Comparison of ENCODE assay signal across 9 cellular contexts in the genomic region with DNA sequence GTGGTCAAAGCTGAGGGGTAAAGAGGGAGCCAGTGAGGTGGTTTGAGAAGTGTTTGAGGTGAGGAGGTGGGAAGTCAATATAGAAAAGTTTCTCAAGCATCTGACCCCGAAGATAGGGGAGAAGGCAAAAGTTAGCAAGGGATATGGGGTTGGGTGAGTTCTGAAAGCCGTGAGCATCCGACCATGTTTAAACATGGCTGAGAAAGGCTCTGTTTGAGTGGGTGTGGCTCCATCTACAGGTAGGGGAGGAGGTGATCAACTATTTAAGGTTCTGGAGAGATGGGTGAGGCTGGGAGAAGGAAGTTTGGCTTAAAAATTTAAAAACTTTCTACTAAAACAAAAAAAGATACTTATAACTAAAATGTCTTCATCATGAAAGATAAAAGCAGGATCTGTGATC.
DNase-seq lines count a peak whose midpoint lies in the region; ATAC-seq and TF ChIP-seq lines count a peak whose summit lies in the region.
"Had no signal": no experiment of that assay in that cellular context is flagged by ENCODE, and none has a peak within 500 bp of the region (broad histone marks: within the 10 kb centered on the region; RNA-seq: fewer than 3 reads in every experiment).

No MANE protein-coding gene starts in this region.

- H3K36me3 ChIP-seq in BE2C: no peaks in the 10 kb centered on the region
- no peaks in the 10 kb centered on the region for H3K36me3 ChIP-seq in SJCRH30
- no peaks in the 10 kb centered on the region for H3K36me3 ChIP-seq in iPS DF 6.9 (ENCODE audit: control insufficient read depth, insufficient read depth, low read length)
- no peaks in the 10 kb centered on the region for H3K36me3 ChIP-seq in testis (ENCODE audit: low read depth, missing control alignments)

- H3K9me3 ChIP-seq in BE2C (no peaks in the 10 kb centered on the region), SJCRH30 (replicated peaks) (no peaks in the 10 kb centered on the region), iPS DF 6.9 (ENCODE audit: control insufficient read depth, insufficient read depth, low read length) (no peaks in the 10 kb centered on the region), testis (no peaks in the 10 kb centered on the region)

- no peak overlapping the region for H3K27ac ChIP-seq in SJCRH30
- H3K27ac ChIP-seq in iPS DF 6.9 (ENCODE audit: low read length): no peak overlapping the region
- H3K27ac ChIP-seq in testis: no peak overlapping the region
- H3K27ac ChIP-seq: parathyroid adenoma had no signal

- no CpG with 5 or more reads among the region's 3 CpGs for WGBS in iPS DF 6.9 (ENCODE audit: insufficient coverage, insufficient read length)
- WGBS in testis, 2 donors: 73 to 74% methylated on average over 3 of the region's 3 CpGs

- TF ChIP-seq POLR2A in testis (IDR thresholded peaks at IDR 0.05): no peak

- TF ChIP-seq CTCF in BE2C (IDR thresholded peaks at IDR 0.05; ENCODE audit: low read depth, low read length): peak; percentile 37
- peak; percentile 34 for TF ChIP-seq CTCF in GM20000 (IDR thresholded peaks at IDR 0.05; ENCODE audit: extremely low read depth, missing control alignments)
- TF ChIP-seq CTCF in testis (IDR thresholded peaks at IDR 0.05): no peak

- intact Hi-C loops in cardiac septum (cut with DNase I) (no loop called here), testis (cut with DNase I; ENCODE audit: low total_unique reads) (no loop called here)

- H3K4me1 ChIP-seq in BE2C: no peaks in the 10 kb centered on the region
- H3K4me1 ChIP-seq in SJCRH30: no peaks in the 10 kb centered on the region
- H3K4me1 ChIP-seq in iPS DF 6.9 (ENCODE audit: control insufficient read depth, insufficient read depth, low read length): peaks cover 2% of the 10 kb centered on the region; the same call in 1 of the 2 replicates
- no peaks in the 10 kb centered on the region for H3K4me1 ChIP-seq in testis
- H3K4me1 ChIP-seq: parathyroid adenoma had no signal

- ATAC-seq in GM18519 (IDR thresholded peaks at IDR 0.05; ENCODE audit: low FRiP score, unreplicated experiment): no peak
- no peak for ATAC-seq in GM21381 (IDR thresholded peaks at IDR 0.05; ENCODE audit: unreplicated experiment)

- H3K27me3 ChIP-seq in BE2C: peaks cover 11% of the 10 kb centered on the region
- H3K27me3 ChIP-seq in SJCRH30: no peaks in the 10 kb centered on the region
- no peaks in the 10 kb centered on the region for H3K27me3 ChIP-seq in iPS DF 6.9 (ENCODE audit: control insufficient read depth, insufficient read depth, low read length)
- no peaks in the 10 kb centered on the region for H3K27me3 ChIP-seq in testis

- DNase-seq in BE2C (no peak), GM20000 (ENCODE audit: low spot score) (peak; percentile 45), SJCRH30 (peak; percentile 48 to 72), iPS DF 6.9 (ENCODE audit: low read depth, low spot score) (peak; percentile 37), cardiac septum (ENCODE audit: low spot score) (no peak), testis (no peak)

- H3K4me3 ChIP-seq in BE2C (ENCODE audit: low read depth, low read length) (no peak overlapping the region), SJCRH30 (peak overlapping the region; percentile 7), iPS DF 6.9 (ENCODE audit: low read length) (no peak overlapping the region), testis (no peak overlapping the region)

Comparison
In these comparisons a context has a peak if more than half of its experiments do, and no peak if none do; other contexts are left out.
1. DNase-seq: peak in GM20000 (single experiment), SJCRH30 (2 of 2) and iPS DF 6.9 (single experiment); none in BE2C (single experiment), cardiac septum (single experiment) and testis (single experiment).
2. CTCF ChIP-seq: peak in BE2C (single experiment) and GM20000 (single experiment); none in testis (0 of 3).